ENCODE assay signal across 8 cellular contexts in genomic region chr17:4364622-4365041, GRCh38. TPM values are rescaled to one million over a fixed set of nuclear protein-coding genes. Genes with fewer than 3 reads are reported as not detected.
A peak's percentile ranks its signal among the peaks of the same experiment; 100 is the strongest.
DNase-seq lines count a peak whose midpoint lies in the region; ATAC-seq and TF ChIP-seq lines count a peak whose summit lies in the region.

No MANE protein-coding gene starts in this region.

- H3K27me3 Mint-ChIP-seq in chondrocyte (ENCODE audit: low read depth): no peaks in the 10 kb centered on the region

- H3K9me3 ChIP-seq in A673 (ENCODE audit: low read depth, low read length, poor library complexity, severe bottlenecking): no peaks in the 10 kb centered on the region
- H3K9me3 ChIP-seq in IMR-90 (ENCODE audit: control insufficient read depth, insufficient read depth, low read length): no peaks in the 10 kb centered on the region
- no peaks in the 10 kb centered on the region for H3K9me3 ChIP-seq in mucosa of stomach (ENCODE audit: control insufficient read depth, low read length)

- H3K27ac Mint-ChIP-seq in chondrocyte (ENCODE audit: unreplicated experiment): peak overlapping the region; percentile 87

- H3K9me1 ChIP-seq in IMR-90 (ENCODE audit: insufficient read depth, low read length): peaks cover 3% of the 10 kb centered on the region; the same call in 1 of the 2 replicates

- POLR2A ChIA-PET in A673 (lab: Charles Lee; ENCODE audit: low non-redundant PET) (no interaction called here), IMR-90 (lab: Charles Lee; ENCODE audit: unreplicated experiment) (no interaction called here)

- intact Hi-C loops in A673 (cut with micrococcal nuclease; ENCODE audit: unreplicated experiment) (no loop called here), IMR-90 (cut with micrococcal nuclease) (loop anchor here (1.0 to 5.0 kb wide), 2 partner anchors 132 to 149 kb away; no protein-coding TSS in a partner anchor)

- H3K14ac ChIP-seq in IMR-90 (replicated peaks; ENCODE audit: low read depth, low read length): peak overlapping the region; percentile 95; the same call in 1 of the 2 replicates

- no peak for ATAC-seq in IMR-90 (ENCODE audit: low read depth)
- no peak for ATAC-seq in GM21447 (IDR thresholded peaks at IDR 0.05; ENCODE audit: unreplicated experiment)

- no peak for TF ChIP-seq RAD21 in IMR-90 (IDR thresholded peaks at IDR 0.05; ENCODE audit: low read length)

- TF ChIP-seq CTCF in A673 (conservative IDR thresholded peaks at IDR 0.05; ENCODE audit: low read depth, low read length) (no peak), IMR-90 (conservative IDR thresholded peaks at IDR 0.05; ENCODE audit: low read depth, low read length) (no peak), chondrocyte (IDR thresholded peaks at IDR 0.05) (no peak), GM13977 (IDR thresholded peaks at IDR 0.05; ENCODE audit: extremely low read depth, insufficient read depth, missing control alignments) (no peak)

- H2AFZ ChIP-seq in IMR-90 (replicated peaks; ENCODE audit: low read length, poor library complexity): no peak overlapping the region

- BruUV-seq in A673 (replicated peaks; lab: Mats Ljungman, UMichigan) (no TSS peak), IMR-90 (replicated peaks; lab: Mats Ljungman, UMichigan) (no TSS peak)

- no peaks in the 10 kb centered on the region for H3K36me3 Mint-ChIP-seq in chondrocyte (ENCODE audit: low read depth)

- H3K9me3 Mint-ChIP-seq in chondrocyte (ENCODE audit: low read depth): no peaks in the 10 kb centered on the region

- no peak for DNase-seq in A673 (ENCODE audit: low spot score)
- no peak for DNase-seq in IMR-90
- peak; percentile 51 for DNase-seq in chondrocyte (ENCODE audit: low spot score)
- no peak for DNase-seq in effector CD8-positive, alpha-beta T cell (lab: John Stamatoyannopoulos, UW)
- no peak for DNase-seq in stimulated activated CD4-positive, alpha-beta T cell treated with anti-CD3 and anti-CD28 coated beads, Interleukin-1b, Interleukin-23, amount 100 ng/mL, for 48 hours
- no peak for DNase-seq in GM13977 (ENCODE audit: low spot score)

- H3K23ac ChIP-seq in IMR-90 (ENCODE audit: low read depth, low read length): peak overlapping the region; percentile 98; the same call in 1 of the 2 replicates

- H2BK15ac ChIP-seq in IMR-90 (ENCODE audit: low read depth, low read length): no peak overlapping the region

- H4K91ac ChIP-seq in IMR-90 (ENCODE audit: insufficient read depth, low read depth, low read length): no peak overlapping the region

- peak overlapping the region; percentile 88 for H3K4ac ChIP-seq in IMR-90 (ENCODE audit: low read depth, low read length)

- H3K27ac ChIP-seq in A673 (ENCODE audit: low read depth, low read length, poor library complexity, severe bottlenecking) (peak overlapping the region; percentile 98), IMR-90 (ENCODE audit: insufficient read depth, low read length) (no peak overlapping the region; the same call in 1 of the 2 replicates)

- H2AK5ac ChIP-seq in IMR-90 (ENCODE audit: low read depth, low read length): peak overlapping the region; percentile 46; the same call in 1 of the 2 replicates

- H3K4me1 Mint-ChIP-seq in chondrocyte (ENCODE audit: low read depth): peaks cover 34% of the 10 kb centered on the region

- H4K5ac ChIP-seq in IMR-90 (ENCODE audit: low read depth, low read length): no peak overlapping the region

- H3K18ac ChIP-seq in IMR-90 (ENCODE audit: low read depth, low read length): no peak overlapping the region

- dilution Hi-C loops in IMR-90 (cut with HindIII; ENCODE audit: low sequenced_read_pairs, unreplicated experiment): no loop called here

- WGBS in IMR-90 (ENCODE audit: extremely low coverage in 2 of 2, insufficient read length in 1 of 2), 2 experiments: 92% methylated on average over 6 of the region's 18 CpGs; no CpG with 5 or more reads in 1 of the 2 experiments

- peak overlapping the region; percentile 58 for H2BK5ac ChIP-seq in IMR-90 (ENCODE audit: low read depth, low read length, poor library complexity, severe bottlenecking)

- H3K9ac ChIP-seq in IMR-90 (ENCODE audit: low read depth, low read length): peak overlapping the region; percentile 61; the same call in 1 of the 2 replicates
- H3K9ac ChIP-seq in mucosa of stomach (ENCODE audit: low read length): peak overlapping the region; percentile 90

- H3K4me3 ChIP-seq in A673 (ENCODE audit: low read depth, low read length, poor library complexity, severe bottlenecking): peak overlapping the region; percentile 100
- H3K4me3 ChIP-seq in IMR-90 (ENCODE audit: insufficient read depth, low read depth, low read length): peak overlapping the region; percentile 71
- peak overlapping the region; percentile 71 for H3K4me3 ChIP-seq in mucosa of stomach (ENCODE audit: low read length)

- CTCF ChIA-PET in A673 (lab: Charles Lee) (no interaction called here), IMR-90 (lab: Yijun Ruan, JAX) (no interaction called here)

- H3K4me3 Mint-ChIP-seq in chondrocyte (ENCODE audit: unreplicated experiment): peak overlapping the region; percentile 84

- H2AK9ac ChIP-seq in IMR-90 (replicated peaks; ENCODE audit: low read depth, low read length, poor library complexity): peak overlapping the region; percentile 55

- H3K79me1 ChIP-seq in IMR-90 (ENCODE audit: low read depth in 1 of 2, low read length in 2 of 2): peaks cover 0 to 20% of the 10 kb centered on the region in 2 experiments; a peak in 2 of 4 replicates

- H2BK20ac ChIP-seq in IMR-90 (ENCODE audit: low read depth, low read length): 0 out of 2 replicates have a peak overlapping the region, but pooled peaks have one; percentile 46

- no peaks in the 10 kb centered on the region for H3K27me3 ChIP-seq in A673 (replicated peaks; ENCODE audit: insufficient read depth, low read depth, low read length, poor library complexity)
- H3K27me3 ChIP-seq in IMR-90 (ENCODE audit: control insufficient read depth, insufficient read depth, low read length): no peaks in the 10 kb centered on the region
- no peaks in the 10 kb centered on the region for H3K27me3 ChIP-seq in mucosa of stomach (ENCODE audit: control insufficient read depth, insufficient read depth, low read length)

- H4K8ac ChIP-seq in IMR-90 (ENCODE audit: low read depth in 2 of 2, low read length in 2 of 2): no peak overlapping the region

- H3K56ac ChIP-seq in IMR-90 (ENCODE audit: extremely low read depth, insufficient read depth, low read length): no peak overlapping the region

- in situ Hi-C loops in IMR-90 (cut with MboI; ENCODE audit: low sequenced_read_pairs): no loop called here
- in situ Hi-C loops in GM13977 (cut with MboI; ENCODE audit: low pct_unique_long_range_greater_than_20kb, low sequenced_read_pairs, unreplicated experiment): no loop called here

- peak overlapping the region; percentile 93 for H3K4me2 ChIP-seq in IMR-90 (ENCODE audit: low read depth, low read length)

- no peak overlapping the region for H2BK120ac ChIP-seq in IMR-90 (ENCODE audit: low read depth, low read length)

- H3K36me3 ChIP-seq in A673 (ENCODE audit: insufficient read depth, low read length, poor library complexity, severe bottlenecking) (peaks cover 4% of the 10 kb centered on the region), IMR-90 (ENCODE audit: control insufficient read depth, insufficient read depth, low read length) (0 out of 2 replicates have a peak, but pooled peaks cover 1% of the 10 kb centered on the region), mucosa of stomach (ENCODE audit: control insufficient read depth, insufficient read depth, low read length) (no peaks in the 10 kb centered on the region)

- peaks cover 47% of the 10 kb centered on the region for H4K20me1 ChIP-seq in IMR-90 (ENCODE audit: insufficient read depth, low read length)

- H3K4me1 ChIP-seq in A673 (ENCODE audit: insufficient read depth, low read length, poor library complexity, severe bottlenecking) (peaks cover 6% of the 10 kb centered on the region), IMR-90 (ENCODE audit: control insufficient read depth, insufficient read depth, low read length) (peaks cover 4% of the 10 kb centered on the region; the same call in 1 of the 2 replicates), mucosa of stomach (ENCODE audit: control insufficient read depth, insufficient read depth, low read length) (peaks cover 12% of the 10 kb centered on the region)

- no peak for TF ChIP-seq POLR2A in IMR-90 (IDR thresholded peaks at IDR 0.05; ENCODE audit: low read depth, low read length)

TF ChIP-seq in IMR-90, 13 proteins besides CTCF, POLR2A, EP300 and RAD21:
- no peak for TF ChIP-seq MAZ (IDR thresholded peaks at IDR 0.05; ENCODE audit: borderline replicate concordance, low read depth, low read length)
- TF ChIP-seq CEBPB (IDR thresholded peaks at IDR 0.05; ENCODE audit: low read depth, low read length): no peak
- TF ChIP-seq USF2 (IDR thresholded peaks at IDR 0.05; ENCODE audit: low read depth, low read length): no peak
- no peak for TF ChIP-seq MXI1 (IDR thresholded peaks at IDR 0.05; ENCODE audit: borderline replicate concordance, low read depth, low read length)
- TF ChIP-seq RFX5 (IDR thresholded peaks at IDR 0.05; ENCODE audit: low read depth, low read length): no peak
- TF ChIP-seq RCOR1 (IDR thresholded peaks at IDR 0.05; ENCODE audit: insufficient replicate concordance, low read length): no peak
- TF ChIP-seq MAFK (IDR thresholded peaks at IDR 0.05; ENCODE audit: low read depth, low read length): no peak
- TF ChIP-seq SMC3 (IDR thresholded peaks at IDR 0.05; ENCODE audit: low read depth, low read length): no peak
- no peak for TF ChIP-seq FOS (IDR thresholded peaks at IDR 0.05; ENCODE audit: low read depth, low read length)

RNA-seq across cellular contexts. Expression of gene UBE2G1, which starts 1.8 kb away (rescaled TPM):
- total RNA-seq in A673 (2021): 107 and 114 TPM in 2 replicates
- total RNA-seq in IMR-90 (2012; rRNA removed): 26.3 and 37.5 TPM in 2 replicates
- 26.6 and 28.9 TPM in 2 replicates for polyA plus RNA-seq in IMR-90 (2012; rRNA removed)
- 9.0 and 16.1 TPM in 2 replicates for polyA plus RNA-seq in IMR-90 (2012; cell fraction: cytosol; rRNA removed)
- 8.5 and 16.7 TPM in 2 replicates for polyA plus RNA-seq in IMR-90 (2012; cell fraction: nucleus; rRNA removed; ENCODE audit: low replicate concordance)
- total RNA-seq in chondrocyte: 54.6 to 80.0 TPM (median 79.2 TPM) in 3 replicates
